19 cellular contexts compared by ENCODE assay signal in the genomic region with DNA sequence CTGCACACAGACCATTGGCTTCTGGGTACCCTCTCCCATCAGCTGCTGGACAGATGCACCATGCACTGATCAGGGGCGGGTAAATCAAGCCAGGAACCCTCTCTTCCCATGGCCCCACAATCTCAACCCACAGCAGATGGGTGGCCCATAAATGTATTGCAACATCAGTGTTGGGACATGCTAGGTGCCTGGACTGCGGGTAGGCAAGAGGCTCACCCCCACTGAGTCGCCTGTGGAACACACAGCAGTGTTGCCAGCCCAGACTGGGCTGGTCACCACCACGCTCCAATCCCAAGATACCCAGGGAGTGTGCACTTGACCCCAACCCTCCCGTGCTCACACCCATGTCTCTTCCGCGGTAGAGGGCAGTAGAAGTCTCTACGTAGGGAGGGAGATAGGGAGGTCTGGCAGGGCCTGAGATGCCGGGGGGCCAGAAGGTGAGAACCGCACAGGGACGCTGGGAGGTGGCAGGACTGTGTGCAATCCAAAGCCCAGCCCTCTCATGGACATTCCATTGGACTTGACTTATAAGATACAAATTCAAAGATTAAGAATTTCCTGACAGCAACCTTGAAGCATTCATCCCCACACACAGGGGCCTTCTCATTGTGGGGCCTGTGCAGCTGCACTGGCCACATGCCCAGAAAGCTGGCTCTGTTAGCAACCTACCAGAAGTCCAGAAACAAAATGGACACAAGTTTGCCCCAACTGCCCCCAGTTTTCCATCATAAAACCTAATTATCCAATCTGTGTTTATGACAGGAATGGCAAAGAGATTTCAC.
A peak's percentile ranks its signal among the peaks of the same experiment; 100 is the strongest.
DNase-seq lines count a peak whose midpoint lies in the region; ATAC-seq and TF ChIP-seq lines count a peak whose summit lies in the region.
"Had no signal": no experiment of that assay in that cellular context is flagged by ENCODE, and none has a peak within 500 bp of the region (broad histone marks: within the 10 kb centered on the region; RNA-seq: fewer than 3 reads in every experiment).

No MANE protein-coding gene starts in this region.

- H3K27ac ChIP-seq in coronary artery (no peak overlapping the region), upper lobe of right lung (no peak overlapping the region)
- H3K27ac ChIP-seq: A549, right atrium auricular region had no signal

- H3K27me3 ChIP-seq in upper lobe of right lung: no peaks in the 10 kb centered on the region
- H3K27me3 ChIP-seq: right atrium auricular region had no signal

- intact Hi-C loops in Right ventricle myocardium superior (cut with DNase I) (no loop called here), Right ventricle myocardium inferior (cut with DNase I) (loop anchor here (5.0 kb wide), 1 partner anchor 34 kb away; no protein-coding TSS in a partner anchor), upper lobe of right lung (cut with DNase I) (no loop called here), posterior vena cava (cut with DNase I) (no loop called here)

- ATAC-seq in Right ventricle myocardium superior (ENCODE audit: poor library complexity): peak; percentile 20
- ATAC-seq in Right ventricle myocardium inferior: no peak
- peak; percentile 30 for ATAC-seq in upper lobe of right lung
- no peak for ATAC-seq in GM19397 (IDR thresholded peaks at IDR 0.05; ENCODE audit: unreplicated experiment)
- ATAC-seq: A549, HCT116, K562 had no signal

- H3K36me3 ChIP-seq in upper lobe of right lung: peaks cover 12% of the 10 kb centered on the region

- H3K9me3 ChIP-seq in upper lobe of right lung: no peaks in the 10 kb centered on the region
- H3K9me3 ChIP-seq: A549, right atrium auricular region had no signal

- H3K4me1 ChIP-seq in upper lobe of right lung: no peaks in the 10 kb centered on the region
- H3K4me1 ChIP-seq: A549 had no signal

- DNase-seq in Right ventricle myocardium superior (no peak), Right ventricle myocardium inferior (ENCODE audit: missing footprints) (no peak), coronary artery (ENCODE audit: low spot score) (peak; percentile 52), lung microvascular endothelial cell (ENCODE audit: low read depth in 2 of 2) (peak; percentile 31 to 77), upper lobe of right lung (no peak), RKO (ENCODE audit: low spot score) (no peak), posterior vena cava (ENCODE audit: low spot score) (no peak)
- DNase-seq: activated CD4-positive, alpha-beta T cell treated with anti-CD3 and anti-CD28 coated beads, Interleukin-2, amount 50 U/mL, for 48 hours; aorta; COR-L47; effector CD4-positive, alpha-beta T cell; NCI-H1436; NCI-H226; stimulated activated CD4-positive, alpha-beta T cell treated with anti-CD3 and anti-CD28 coated beads, Interleukin-2, amount 100 ng/mL, for 48 hours had no signal

- no peak overlapping the region for H3K4me3 ChIP-seq in coronary artery
- no peak overlapping the region for H3K4me3 ChIP-seq in upper lobe of right lung
- H3K4me3 ChIP-seq: A549, K562, right atrium auricular region had no signal

- TF ChIP-seq CTCF in coronary artery (IDR thresholded peaks at IDR 0.05): no peak
- TF ChIP-seq CTCF in upper lobe of right lung (IDR thresholded peaks at IDR 0.05): no peak

Comparison
In these comparisons a context has a peak if more than half of its experiments do, and no peak if none do; other contexts are left out.
1. ATAC-seq: peak in Right ventricle myocardium superior (single experiment) and upper lobe of right lung (single experiment); none in Right ventricle myocardium inferior (single experiment) and GM19397 (single experiment).
2. DNase-seq: peak in coronary artery (single experiment) and lung microvascular endothelial cell (2 of 2); none in Right ventricle myocardium superior (single experiment), Right ventricle myocardium inferior (single experiment), upper lobe of right lung (single experiment), RKO (single experiment) and posterior vena cava (single experiment).